Comparison of ENCODE assay signal across 12 cellular contexts in genomic region chr2:135904590-135904989, GRCh38. TPM values are rescaled to one million over a fixed set of nuclear protein-coding genes. Genes with fewer than 3 reads are reported as not detected.
DNase-seq lines count a peak whose midpoint lies in the region; ATAC-seq and TF ChIP-seq lines count a peak whose summit lies in the region.
"Had no signal": no experiment of that assay in that cellular context is flagged by ENCODE, and none has a peak within 500 bp of the region (broad histone marks: within the 10 kb centered on the region; RNA-seq: fewer than 3 reads in every experiment).

No MANE protein-coding gene starts in this region.

- H3K4me1 ChIP-seq in mammary epithelial cell (ENCODE audit: insufficient read depth, low read length), result no peaks in the 10 kb centered on the region
- no peaks in the 10 kb centered on the region for H3K4me1 ChIP-seq in left lung
- H3K4me1 ChIP-seq: sigmoid colon had no signal

- no peak overlapping the region for H3K4me2 ChIP-seq in mammary epithelial cell (ENCODE audit: insufficient read depth, low read depth, low read length)

- DNase-seq in AG08396 (ENCODE audit: low spot score) (peak; percentile 22), HCEC 1CT (peak; percentile 27), mammary epithelial cell (peak; percentile 36), left lung (no peak), NCI-H1694 (lab: John Stamatoyannopoulos, UW) (no peak), LoVo (ENCODE audit: low spot score) (no peak)
- no peak for DNase-seq in activated CD4-positive, alpha-beta T cell treated with anti-CD3 and anti-CD28 coated beads, Interleukin-2, amount 50 U/mL, for 1 hour
- no peak for DNase-seq in central memory CD4-positive, alpha-beta T cell
- DNase-seq: effector memory CD8-positive, alpha-beta T cell; NCI-H187; sigmoid colon had no signal

- no peak overlapping the region for H2AFZ ChIP-seq in mammary epithelial cell (ENCODE audit: low read depth, low read length)

- no peaks in the 10 kb centered on the region for H4K20me1 ChIP-seq in mammary epithelial cell (ENCODE audit: insufficient read depth, low read length)

- no peak overlapping the region for H3K9ac ChIP-seq in mammary epithelial cell (ENCODE audit: insufficient read depth, low read length)

- CTCF ChIA-PET in mammary epithelial cell (lab: Charles Lee; ENCODE audit: low non-redundant PET), result no interaction called here

- H3K27me3 ChIP-seq in mammary epithelial cell (ENCODE audit: insufficient read depth, low read length) (no peaks in the 10 kb centered on the region), left lung (no peaks in the 10 kb centered on the region)
- H3K27me3 ChIP-seq: sigmoid colon had no signal

- no peaks in the 10 kb centered on the region for H3K79me2 ChIP-seq in mammary epithelial cell (ENCODE audit: insufficient read depth, low read length)

- dilution Hi-C loops in mammary epithelial cell (cut with HindIII; ENCODE audit: low sequenced_read_pairs), result no loop called here

- H3K27ac ChIP-seq in mammary epithelial cell (ENCODE audit: insufficient read depth, low read depth, low read length) (no peak overlapping the region), left lung (no peak overlapping the region)
- H3K27ac ChIP-seq: sigmoid colon had no signal

- in situ Hi-C loops in mammary epithelial cell (cut with MboI; ENCODE audit: low sequenced_read_pairs in 2 of 2), result no loop called here

- intact Hi-C loops in mammary epithelial cell (cut with micrococcal nuclease) (no loop called here), left lung (cut with DNase I) (no loop called here)

- BruUV-seq in mammary epithelial cell (replicated peaks; lab: Mats Ljungman, UMichigan), result no TSS peak

- ATAC-seq in left lung, result peak; percentile 36
- ATAC-seq: effector memory CD8-positive, alpha-beta T cell had no signal

- TF ChIP-seq CTCF in mammary epithelial cell (conservative IDR thresholded peaks at IDR 0.05 in 1 of 2, IDR thresholded peaks at IDR 0.05 in 1 of 2; ENCODE audit: extremely low read depth in 1 of 2, insufficient read depth in 1 of 2, low read depth in 1 of 2, low read length in 2 of 2), result no peak
- no peak for TF ChIP-seq CTCF in left lung (IDR thresholded peaks at IDR 0.05)

- H3K36me3 ChIP-seq in mammary epithelial cell (ENCODE audit: insufficient read depth, low read length), result peaks cover 19% of the 10 kb centered on the region
- peaks cover 0 to 52% of the 10 kb centered on the region in 2 donors for H3K36me3 ChIP-seq in left lung

- H3K9me3 ChIP-seq in mammary epithelial cell (replicated peaks; ENCODE audit: insufficient read depth, low read length), result no peaks in the 10 kb centered on the region
- no peaks in the 10 kb centered on the region for H3K9me3 ChIP-seq in left lung
- H3K9me3 ChIP-seq: HAP-1, sigmoid colon had no signal

- H3K4me3 ChIP-seq in mammary epithelial cell (replicated peaks in 1 of 3; ENCODE audit: insufficient read depth in 1 of 3, low read depth in 2 of 3, low read length in 3 of 3) (no peak overlapping the region), left lung (no peak overlapping the region)
- H3K4me3 ChIP-seq: HAP-1, sigmoid colon had no signal

RNA-seq across cellular contexts. Expression of gene MCM6, which starts 28.3 kb away (rescaled TPM):
- total RNA-seq in mammary epithelial cell (10 to 100 TPM; 15.2 to 39.0 TPM), left lung (10 to 100 TPM; 21.1 to 32.9 TPM)
- polyA plus RNA-seq in mammary epithelial cell, result 47.1 TPM
- polyA minus RNA-seq in mammary epithelial cell, result 65.9 TPM

Comparison
In these comparisons a context has a peak if more than half of its experiments do, and no peak if none do; other contexts are left out.
1. DNase-seq: peak in AG08396 (single experiment), HCEC 1CT (single experiment) and mammary epithelial cell (single experiment); none in left lung (0 of 2), NCI-H1694 (single experiment), activated CD4-positive, alpha-beta T cell treated with anti-CD3 and anti-CD28 coated beads, Interleukin-2, amount 50 U/mL, for 1 hour (single experiment), LoVo (single experiment) and central memory CD4-positive, alpha-beta T cell (single experiment).